Comparison of ENCODE assay signal across 37 cellular contexts in genomic region chr9:108855888-108856287, GRCh38. TPM values are rescaled to one million over a fixed set of nuclear protein-coding genes. Genes with fewer than 3 reads are reported as not detected.
"Had no signal": no experiment of that assay in that cellular context is flagged by ENCODE, and none has a peak within 500 bp of the region (broad histone marks: within the 10 kb centered on the region; RNA-seq: fewer than 3 reads in every experiment).

A gene with protein sequence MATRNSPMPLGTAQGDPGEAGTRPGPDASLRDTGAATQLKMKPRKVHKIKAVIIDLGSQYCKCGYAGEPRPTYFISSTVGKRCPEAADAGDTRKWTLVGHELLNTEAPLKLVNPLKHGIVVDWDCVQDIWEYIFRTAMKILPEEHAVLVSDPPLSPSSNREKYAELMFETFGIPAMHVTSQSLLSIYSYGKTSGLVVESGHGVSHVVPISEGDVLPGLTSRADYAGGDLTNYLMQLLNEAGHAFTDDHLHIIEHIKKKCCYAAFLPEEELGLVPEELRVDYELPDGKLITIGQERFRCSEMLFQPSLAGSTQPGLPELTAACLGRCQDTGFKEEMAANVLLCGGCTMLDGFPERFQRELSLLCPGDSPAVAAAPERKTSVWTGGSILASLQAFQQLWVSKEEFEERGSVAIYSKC (minus strand): TSS chr9:108855986. CDS start chr9:108855930, 56 bp downstream.

- H3K27ac ChIP-seq: brain microvascular endothelial cell, RWPE1, VCaP had no signal

- H3K36me3 ChIP-seq: brain microvascular endothelial cell, MG63 had no signal

- H3K4me3 ChIP-seq: MG63 had no signal

- H3K9me3 ChIP-seq: MG63 had no signal

- DNase-seq: activated B cell treated with CpG ODN at 0.5 μM for 24 hours; activated CD4-positive, alpha-beta memory T cell treated with anti-CD3 and anti-CD28 coated beads for 36 hours; activated CD4-positive, alpha-beta T cell treated with anti-CD3 and anti-CD28 coated beads for 4 hours; activated CD4-positive, alpha-beta T cell treated with anti-CD3 and anti-CD28 coated beads, Interleukin-2, amount 50 U/mL, for 1 hour; activated CD4-positive, CD25-positive, alpha-beta regulatory T cell treated with anti-CD3 and anti-CD28 coated beads, Interleukin-2, amount 50 U/mL, for 72 hours; activated CD8-positive, alpha-beta memory T cell treated with anti-CD3 and anti-CD28 coated beads, Interleukin-2, amount 50 U/mL, for 4 hours; activated effector memory CD4-positive, alpha-beta T cell treated with Interleukin-2 at 50 U/mL for 16 hours; activated naive CD4-positive, alpha-beta T cell treated with anti-CD3 and anti-CD28 coated beads, Interleukin-2, amount 50 U/mL, for 16 hours; activated naive CD8-positive, alpha-beta T cell treated with anti-CD3 and anti-CD28 coated beads for 36 hours; activated T-cell treated with anti-CD3 and anti-CD28 coated beads for 4 hours; activated T-cell treated with anti-CD3 and anti-CD28 coated beads, Interleukin-2, amount 50 U/mL, for 48 hours; amniotic stem cell; aorta; brain microvascular endothelial cell; central memory CD4-positive, alpha-beta T cell; Kasumi-1; KG1; MG63; NCI-H1048; NCI-H1105 treated with DMSO at 0.1 percent for 48 hours; NCI-H1436; NCI-H1694; NCI-H1930; NCI-H2081 treated with DMSO at 0.1 percent for 48 hours; NCI-H510A; NCI-H526; NCI-H748 treated with DMSO at 0.1 percent for 48 hours; NK-92 treated with Interleukin-12 subunit alpha and Interleukin-12 subunit beta, amount 100 ng/mL, for 24 hours; PC-3; SIG-M5; SW 1271; T-helper 1 cell; T-helper 2 cell; T-helper 9 cell had no signal

- ATAC-seq: PC-3, Right ventricle myocardium inferior had no signal

- H3K27me3 ChIP-seq: brain microvascular endothelial cell, MG63 had no signal

RNA-seq across cellular contexts. Expression of the gene that starts here (rescaled TPM):
- total RNA-seq: activated CD4-positive, alpha-beta memory T cell treated with anti-CD3 and anti-CD28 coated beads for 36 hours; activated naive CD8-positive, alpha-beta T cell treated with anti-CD3 and anti-CD28 coated beads for 36 hours; aorta; PC-3; Right ventricle myocardium inferior had no signal
- polyA plus RNA-seq: aorta had no signal
